ENCODE assay signal across 10 cellular contexts in genomic region chr9:89473762-89474469, GRCh38. TPM values are rescaled to one million over a fixed set of nuclear protein-coding genes. Genes with fewer than 3 reads are reported as not detected.
DNase-seq lines count a peak whose midpoint lies in the region; ATAC-seq lines count a peak whose summit lies in the region.
"Had no signal": no experiment of that assay in that cellular context is flagged by ENCODE, and none has a peak within 500 bp of the region (broad histone marks: within the 10 kb centered on the region; RNA-seq: fewer than 3 reads in every experiment).

No MANE protein-coding gene starts in this region.

- intact Hi-C loops in posterior vena cava (cut with DNase I): no loop called here

- no peak for ATAC-seq in activated naive CD4-positive, alpha-beta T cell treated with anti-CD3 and anti-CD28 coated beads, Interleukin-2, amount 50 U/mL, for 72 hours
- no peak for ATAC-seq in GM21717 (IDR thresholded peaks at IDR 0.05; ENCODE audit: unreplicated experiment)
- ATAC-seq: A549 had no signal

- H3K27ac Mint-ChIP-seq in activated naive CD4-positive, alpha-beta T cell treated with anti-CD3 and anti-CD28 coated beads, Interleukin-2, amount 50 U/mL, for 72 hours: peak overlapping the region; percentile 86 to 93

- DNase-seq in NCI-H1092 treated with DMSO at 0.1 percent for 48 hours (lab: John Stamatoyannopoulos, UW) (peak; percentile 64), NCI-H1092 (lab: John Stamatoyannopoulos, UW) (no peak), M059J (ENCODE audit: low read depth) (peak; percentile 93), posterior vena cava (ENCODE audit: low spot score) (peak; percentile 43), SW480 (ENCODE audit: low spot score) (no peak)
- DNase-seq in activated naive CD4-positive, alpha-beta T cell treated with anti-CD3 and anti-CD28 coated beads, Interleukin-2, amount 50 U/mL, for 72 hours (ENCODE audit: low spot score in 2 of 2): no peak
- no peak for DNase-seq in stimulated activated naive CD4-positive, alpha-beta T cell treated with Interleukin-2 at 50 U/mL for 16 hours (lab: John Stamatoyannopoulos, UW)
- DNase-seq: activated CD4-positive, alpha-beta T cell treated with anti-CD3 and anti-CD28 coated beads, Interleukin-2, amount 50 U/mL, for 48 hours had no signal

- H3K9me3 Mint-ChIP-seq in activated naive CD4-positive, alpha-beta T cell treated with anti-CD3 and anti-CD28 coated beads, Interleukin-2, amount 50 U/mL, for 72 hours: no peaks in the 10 kb centered on the region

- peaks cover 24 to 73% of the 10 kb centered on the region in 2 donors for H3K36me3 Mint-ChIP-seq in activated naive CD4-positive, alpha-beta T cell treated with anti-CD3 and anti-CD28 coated beads, Interleukin-2, amount 50 U/mL, for 72 hours

RNA-seq across cellular contexts. Expression of gene SEMA4D, which starts 24.0 kb away (rescaled TPM):
- 14.2 and 14.3 TPM in 2 replicates for total RNA-seq in M059J (2014; rRNA removed; shearing (Covaris generic))
- 100 to 1,000 TPM; 211 to 278 TPM for total RNA-seq in activated naive CD4-positive, alpha-beta T cell treated with anti-CD3 and anti-CD28 coated beads, Interleukin-2, amount 50 U/mL, for 72 hours
- 10 to 100 TPM; 10.0 to 14.1 TPM for total RNA-seq in posterior vena cava

Comparison
In these comparisons a context has a peak if more than half of its experiments do, and no peak if none do; other contexts are left out.
1. DNase-seq: peak in NCI-H1092 treated with DMSO at 0.1 percent for 48 hours (single experiment), M059J (single experiment) and posterior vena cava (single experiment); none in NCI-H1092 (single experiment), activated naive CD4-positive, alpha-beta T cell treated with anti-CD3 and anti-CD28 coated beads, Interleukin-2, amount 50 U/mL, for 72 hours (0 of 2), stimulated activated naive CD4-positive, alpha-beta T cell treated with Interleukin-2 at 50 U/mL for 16 hours (single experiment) and SW480 (single experiment).
2. RNA of gene SEMA4D, which starts 24.0 kb away (total RNA-seq): 211 to 278 TPM in activated naive CD4-positive, alpha-beta T cell treated with anti-CD3 and anti-CD28 coated beads, Interleukin-2, amount 50 U/mL, for 72 hours; 14.2 to 14.3 TPM in M059J and 10.0 to 14.1 TPM in posterior vena cava; every median in the first group is over 10 times any median in the second.